ENCODE assay signal across 18 cellular contexts in the genomic region with DNA sequence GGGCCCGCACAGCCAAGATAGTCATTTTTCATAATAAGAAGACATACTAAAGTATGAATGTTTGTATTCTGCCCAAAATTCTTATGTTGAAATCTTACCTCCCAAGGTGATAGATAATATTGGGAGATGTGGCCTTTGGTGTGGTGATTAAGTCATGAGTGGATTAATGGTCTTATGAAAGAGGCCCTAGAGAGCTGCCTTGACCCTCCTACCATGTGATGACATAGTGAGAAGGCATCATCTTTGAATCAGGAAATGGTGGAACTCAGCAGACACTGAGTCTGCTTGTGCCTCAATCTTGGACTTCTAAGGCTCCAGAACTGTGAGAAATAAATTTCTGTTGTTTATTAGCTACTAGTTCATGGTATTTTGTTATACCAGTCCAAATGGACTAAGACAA.
"Had no signal": no experiment of that assay in that cellular context is flagged by ENCODE, and none has a peak within 500 bp of the region (broad histone marks: within the 10 kb centered on the region; RNA-seq: fewer than 3 reads in every experiment).

No MANE protein-coding gene starts in this region.

- H3K4me1 ChIP-seq: lower lobe of right lung, transverse colon had no signal

- DNase-seq: activated CD4-positive, alpha-beta T cell treated with anti-CD3 and anti-CD28 coated beads, Interleukin-2, amount 50 U/mL, for 1 hour; activated naive CD4-positive, alpha-beta T cell treated with anti-CD3 and anti-CD28 coated beads, Interleukin-2, amount 50 U/mL, for 16 hours; activated T-cell treated with anti-CD3 and anti-CD28 coated beads for 4 hours; aorta; effector CD4-positive, alpha-beta T cell; immature natural killer cell; left cardiac atrium; lower lobe of right lung; naive thymus-derived CD4-positive, alpha-beta T cell; posterior cingulate gyrus; substantia nigra; T-helper 2 cell; transverse colon had no signal

- H3K9me3 ChIP-seq: lower lobe of right lung, transverse colon had no signal

- H3K27ac ChIP-seq: cardiac muscle cell, coronary artery, epithelial cell of prostate, lower lobe of right lung, transverse colon had no signal

- H3K36me3 ChIP-seq: cardiac muscle cell, lower lobe of right lung, transverse colon had no signal

- H3K27me3 ChIP-seq: cardiac muscle cell, transverse colon had no signal

- H3K4me3 ChIP-seq: cardiac muscle cell, coronary artery, lower lobe of right lung, smooth muscle cell, transverse colon had no signal

- FAIRE-seq: TTC549 had no signal

- H3K4me2 ChIP-seq: smooth muscle cell had no signal
